27 cellular contexts compared by ENCODE assay signal in genomic region chrX:20059467-20060128, GRCh38. TPM values are rescaled to one million over a fixed set of nuclear protein-coding genes. Genes with fewer than 3 reads are reported as not detected.
DNase-seq lines count a peak whose midpoint lies in the region; ATAC-seq lines count a peak whose summit lies in the region.
"Had no signal": no experiment of that assay in that cellular context is flagged by ENCODE, and none has a peak within 500 bp of the region (broad histone marks: within the 10 kb centered on the region; RNA-seq: fewer than 3 reads in every experiment).

No MANE protein-coding gene starts in this region.

- H3K9me3 ChIP-seq in BLaER1, result no peaks in the 10 kb centered on the region
- H3K9me3 ChIP-seq in T-helper 17 cell (ENCODE audit: control insufficient read depth, low read length, poor library complexity, severe bottlenecking), result no peaks in the 10 kb centered on the region

- H3K27ac Mint-ChIP-seq in T-helper 17 cell (peak overlapping the region; percentile 68), memory B cell (peak overlapping the region; percentile 97)
- H3K27ac Mint-ChIP-seq: activated CD4-positive, alpha-beta T cell treated with anti-CD3 and anti-CD28 coated beads, Interleukin-2, amount 10 ng/mL, durations not matched to agents 24 days and 14 days had no signal

- peaks cover 6% of the 10 kb centered on the region for H3K27me3 Mint-ChIP-seq in T-helper 17 cell
- H3K27me3 Mint-ChIP-seq in memory B cell, result no peaks in the 10 kb centered on the region

- peaks cover 2% of the 10 kb centered on the region for H3K4me1 Mint-ChIP-seq in T-helper 17 cell
- H3K4me1 Mint-ChIP-seq in memory B cell, result peaks cover 15% of the 10 kb centered on the region

- peak overlapping the region; percentile 86 for H3K4me2 ChIP-seq in BLaER1

- ATAC-seq in T-helper 17 cell (no peak), memory B cell (ENCODE audit: low read depth) (no peak), GM18511 (IDR thresholded peaks at IDR 0.05; ENCODE audit: unreplicated experiment) (no peak)
- ATAC-seq: activated CD8-positive, alpha-beta memory T cell treated with anti-CD3 and anti-CD28 coated beads, Interleukin-2, amount 10 ng/mL, durations not matched to agents 7 days and 5 days had no signal

- no peaks in the 10 kb centered on the region for H3K9me3 Mint-ChIP-seq in memory B cell
- H3K9me3 Mint-ChIP-seq: activated CD4-positive, alpha-beta T cell treated with anti-CD3 and anti-CD28 coated beads, Interleukin-2, amount 10 ng/mL, durations not matched to agents 24 days and 14 days had no signal

- 0 out of 2 replicates have a peak overlapping the region, but pooled peaks have one; percentile 82 for H3K27ac ChIP-seq in BLaER1
- H3K27ac ChIP-seq: dorsolateral prefrontal cortex, skin epidermis, VCaP had no signal

- no peaks in the 10 kb centered on the region for H3K36me3 ChIP-seq in BLaER1

- peaks cover 3% of the 10 kb centered on the region; the same call in 1 of the 2 replicates for H3K27me3 ChIP-seq in BLaER1

- H3K4me3 ChIP-seq in BLaER1, result no peak overlapping the region
- H3K4me3 ChIP-seq: dorsolateral prefrontal cortex, skin epidermis had no signal

- no peak overlapping the region for H3K9ac ChIP-seq in BLaER1

- H3K4me3 Mint-ChIP-seq in T-helper 17 cell (no peak overlapping the region), memory B cell (peak overlapping the region; percentile 44)
- H3K4me3 Mint-ChIP-seq: activated CD4-positive, alpha-beta T cell treated with anti-CD3 and anti-CD28 coated beads, Interleukin-2, amount 10 ng/mL, durations not matched to agents 24 days and 14 days; activated CD8-positive, alpha-beta memory T cell treated with anti-CD3 and anti-CD28 coated beads, Interleukin-2, amount 10 ng/mL, durations not matched to agents 7 days and 5 days; CD14-positive monocyte had no signal

- peaks cover 85% of the 10 kb centered on the region for H3K4me1 ChIP-seq in BLaER1

- no peaks in the 10 kb centered on the region for H4K20me1 ChIP-seq in BLaER1

- H3K36me3 Mint-ChIP-seq in T-helper 17 cell (ENCODE audit: low read depth), result no peaks in the 10 kb centered on the region
- no peaks in the 10 kb centered on the region for H3K36me3 Mint-ChIP-seq in memory B cell
- H3K36me3 Mint-ChIP-seq: activated CD8-positive, alpha-beta memory T cell treated with anti-CD3 and anti-CD28 coated beads, Interleukin-2, amount 10 ng/mL, durations not matched to agents 7 days and 5 days; CD14-positive monocyte had no signal

- peak; percentile 34 for DNase-seq in HK-2 (ENCODE audit: unreplicated experiment)
- no peak for DNase-seq in T-helper 17 cell
- no peak for DNase-seq in memory B cell (ENCODE audit: low spot score in 2 of 2)
- no peak for DNase-seq in OCI-M1 (lab: John Stamatoyannopoulos, UW)
- no peak for DNase-seq in stimulated activated naive CD4-positive, alpha-beta T cell treated with Interleukin-2 at 50 U/mL for 16 hours (lab: John Stamatoyannopoulos, UW)
- DNase-seq in NK-92 treated with Interleukin-12 subunit alpha and Interleukin-12 subunit beta, amount 100 ng/mL, for 24 hours (lab: John Stamatoyannopoulos, UW), result no peak
- DNase-seq: activated CD4-positive, alpha-beta T cell treated with anti-CD3 and anti-CD28 coated beads, Interleukin-2, amount 10 ng/mL, durations not matched to agents 24 days and 14 days; activated CD8-positive, alpha-beta memory T cell treated with anti-CD3 and anti-CD28 coated beads, Interleukin-2, amount 10 ng/mL, durations not matched to agents 7 days and 5 days; activated naive CD4-positive, alpha-beta T cell treated with anti-CD3 and anti-CD28 coated beads, Interleukin-2, amount 50 U/mL, for 16 hours; anterior cingulate cortex; central memory CD4-positive, alpha-beta T cell; dorsolateral prefrontal cortex; GOT3; kidney glomerular epithelial cell; mesenchymal stem cell; NCI-H1694; NCI-H2171; NCI-H510A treated with DMSO at 0.1 percent for 48 hours; nucleus accumbens; stimulated activated CD4-positive, alpha-beta T cell treated with anti-CD3 and anti-CD28 coated beads, Interleukin-1b, Interleukin-23, amount 100 ng/mL, for 48 hours; substantia nigra had no signal

RNA-seq across cellular contexts. Expression of gene MAP7D2, which starts 57.1 kb away (rescaled TPM):
- total RNA-seq in T-helper 17 cell, result under 1 TPM in 1 of 2 donors, not detected in 1; 0.08 TPM
- total RNA-seq: G401 had no signal
